In genomic region chr11:3130269-3131071, GRCh38 we compare ENCODE assay signal across 10 cellular contexts. TPM values are rescaled to one million over a fixed set of nuclear protein-coding genes. Genes with fewer than 3 reads are reported as not detected.
DNase-seq lines count a peak whose midpoint lies in the region; FAIRE-seq and TF ChIP-seq lines count a peak whose summit lies in the region.
"Had no signal": no experiment of that assay in that cellular context is flagged by ENCODE, and none has a peak within 500 bp of the region (broad histone marks: within the 10 kb centered on the region; RNA-seq: fewer than 3 reads in every experiment).

No MANE protein-coding gene starts in this region.

- H3K27ac ChIP-seq in skin epidermis (peak overlapping the region in 13 of 21 experiments; percentile 1 to 77 (median 57)), hepatocyte (no peak overlapping the region)
- H3K27ac ChIP-seq: KMS-11 had no signal

- no peaks in the 10 kb centered on the region for H3K36me3 Mint-ChIP-seq in glutamatergic neuron (ENCODE audit: unreplicated experiment)

- no peaks in the 10 kb centered on the region for H3K4me1 ChIP-seq in hepatocyte (ENCODE audit: insufficient read depth)

- H3K27ac Mint-ChIP-seq in glutamatergic neuron (ENCODE audit: unreplicated experiment), result no peak overlapping the region

- H3K4me3 ChIP-seq in skin epidermis (no peak overlapping the region), hepatocyte (no peak overlapping the region)

- H3K9me3 ChIP-seq in hepatocyte (ENCODE audit: low read depth), result no peaks in the 10 kb centered on the region

- H3K36me3 ChIP-seq in hepatocyte (replicated peaks; ENCODE audit: insufficient read depth, low read depth), result no peaks in the 10 kb centered on the region

- 86% methylated on average over 14 of the region's 14 CpGs for WGBS in hepatocyte (ENCODE audit: low lambda C conversion rate, missing lambda C conversion rate)

- H3K27me3 ChIP-seq in hepatocyte, result no peaks in the 10 kb centered on the region

- TF ChIP-seq POLR2A in GM12892 (IDR thresholded peaks at IDR 0.05; ENCODE audit: low read depth, low read length), result no peak

- H3K4me3 Mint-ChIP-seq in glutamatergic neuron (ENCODE audit: unreplicated experiment), result no peak overlapping the region

- H3K27me3 Mint-ChIP-seq in glutamatergic neuron (ENCODE audit: unreplicated experiment), result peaks cover 12% of the 10 kb centered on the region

- H3K9me3 Mint-ChIP-seq in glutamatergic neuron (ENCODE audit: unreplicated experiment), result peaks cover 4% of the 10 kb centered on the region

- no peaks in the 10 kb centered on the region for H3K9me2 ChIP-seq in hepatocyte (replicated peaks; ENCODE audit: insufficient read depth)

- peaks cover 12% of the 10 kb centered on the region for H3K4me1 Mint-ChIP-seq in glutamatergic neuron (ENCODE audit: low read depth, unreplicated experiment)

- peak; percentile 26 for DNase-seq in NCI-H1436 (lab: John Stamatoyannopoulos, UW)
- no peak for DNase-seq in NCI-H1436 treated with DMSO at 0.1 percent for 48 hours (lab: John Stamatoyannopoulos, UW)
- peak; percentile 4 for DNase-seq in NCI-H526 treated with DMSO at 0.1 percent for 48 hours (lab: John Stamatoyannopoulos, UW)
- DNase-seq in glutamatergic neuron, result peak; percentile 11
- no peak for DNase-seq in hepatocyte (ENCODE audit: low spot score)
- DNase-seq in GM12892 (ENCODE audit: insufficient read length), result no peak
- DNase-seq in AG08396 (ENCODE audit: low spot score), result no peak
- DNase-seq: EL had no signal

- no peaks in the 10 kb centered on the region for H3K79me2 ChIP-seq in hepatocyte

- no peaks in the 10 kb centered on the region for H4K20me1 ChIP-seq in hepatocyte (ENCODE audit: insufficient read depth, poor library complexity, severe bottlenecking)

- TF ChIP-seq CTCF in glutamatergic neuron (IDR thresholded peaks at IDR 0.05; ENCODE audit: partially characterized antibody, unreplicated experiment) (no peak), hepatocyte (IDR thresholded peaks at IDR 0.05; ENCODE audit: poor library complexity) (no peak)

- H2AFZ ChIP-seq in hepatocyte, result no peak overlapping the region

- FAIRE-seq in GM12892 (lab: Jason Lieb, UNC), result no peak

- no peak overlapping the region for H3K4me2 ChIP-seq in hepatocyte
- H3K4me2 ChIP-seq: KMS-11 had no signal

RNA-seq across cellular contexts. Expression of gene OSBPL5, which starts 34.6 kb away (rescaled TPM):
- total RNA-seq in glutamatergic neuron (ENCODE audit: unreplicated experiment) (115 TPM), hepatocyte (8.7 and 9.0 TPM in 2 replicates)
- polyA plus RNA-seq in hepatocyte, result 9.8 and 12.5 TPM in 2 replicates
- polyA plus RNA-seq in GM12892 (2012; ENCODE audit: missing spikeins), result not detected

Comparison
In these comparisons a context has a peak if more than half of its experiments do, and no peak if none do; other contexts are left out.
1. DNase-seq: peak in NCI-H1436 (single experiment), NCI-H526 treated with DMSO at 0.1 percent for 48 hours (single experiment) and glutamatergic neuron (single experiment); none in NCI-H1436 treated with DMSO at 0.1 percent for 48 hours (single experiment), hepatocyte (single experiment), GM12892 (single experiment) and AG08396 (single experiment).
2. RNA of gene OSBPL5, which starts 34.6 kb away (total RNA-seq): 115 TPM in glutamatergic neuron (single experiment); 8.7 to 9.0 TPM in hepatocyte; every median in the first group is over 10 times any median in the second.